Comparison of ENCODE assay signal across 9 cellular contexts in the genomic region with DNA sequence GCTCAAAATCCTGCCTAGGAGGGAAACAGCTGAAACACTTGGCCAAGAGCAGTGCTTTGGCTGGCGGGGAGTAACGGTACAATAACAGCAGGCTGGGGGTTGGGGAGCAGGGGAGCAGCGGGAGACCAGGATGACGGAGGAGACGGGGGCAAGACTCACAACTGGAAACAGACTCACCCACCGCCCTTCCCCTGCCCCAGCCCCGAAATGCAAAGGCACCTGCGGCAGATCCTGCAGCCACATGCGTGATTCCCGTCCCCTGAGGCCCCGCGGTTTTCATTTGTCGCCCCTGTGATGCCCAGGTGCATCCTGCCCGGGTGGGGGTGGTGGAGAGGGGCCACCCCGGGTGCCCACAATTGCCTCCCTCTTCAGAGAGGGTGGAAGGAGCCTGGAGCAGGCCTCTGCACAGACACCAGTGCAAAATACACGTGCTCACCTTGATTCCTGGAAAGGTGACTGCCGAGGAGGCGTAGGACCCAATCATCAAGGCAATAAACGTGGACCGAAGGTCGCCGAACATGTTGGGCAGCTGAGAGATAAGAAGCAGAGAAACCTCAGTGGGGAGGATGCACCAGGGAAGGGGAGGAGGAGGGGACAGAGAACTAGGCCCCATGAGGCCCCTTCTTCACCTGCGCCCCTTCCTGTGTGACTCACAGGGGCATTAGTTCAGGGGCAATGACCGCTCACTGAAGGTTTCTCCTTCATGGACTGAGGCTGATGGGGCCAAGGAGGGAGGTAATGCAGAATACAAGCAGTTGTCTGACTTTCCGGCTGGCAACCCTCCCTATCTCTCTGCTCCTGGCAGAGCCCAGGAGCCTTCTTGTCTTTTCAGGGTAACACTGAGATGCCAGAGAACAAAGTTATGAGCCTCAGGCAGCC. TPM values are rescaled to one million over a fixed set of nuclear protein-coding genes. Genes with fewer than 3 reads are reported as not detected.
DNase-seq lines count a peak whose midpoint lies in the region; ATAC-seq and TF ChIP-seq lines count a peak whose summit lies in the region.
"Had no signal": no experiment of that assay in that cellular context is flagged by ENCODE, and none has a peak within 500 bp of the region (broad histone marks: within the 10 kb centered on the region; RNA-seq: fewer than 3 reads in every experiment).

No MANE protein-coding gene starts in this region.

- H3K4me3 ChIP-seq in mucosa of rectum (ENCODE audit: low read length in 2 of 2) (peak overlapping the region; percentile 4 to 14), uterus (no peak overlapping the region)

- no peaks in the 10 kb centered on the region for H3K9me3 Mint-ChIP-seq in IgD-negative memory B cell

- no peak for DNase-seq in NCI-H2081 treated with DMSO at 0.1 percent for 48 hours (lab: John Stamatoyannopoulos, UW)
- no peak for DNase-seq in effector CD8-positive, alpha-beta T cell (lab: John Stamatoyannopoulos, UW)
- no peak for DNase-seq in NCI-H1417 treated with DMSO at 0.1 percent for 48 hours (lab: John Stamatoyannopoulos, UW)
- no peak for DNase-seq in uterus
- DNase-seq: SHP77 had no signal

- peaks cover 17 to 22% (median 19%) of the 10 kb centered on the region in 3 donors for H3K4me1 Mint-ChIP-seq in IgD-negative memory B cell

- peak overlapping the region; percentile 77 to 78 for H3K27ac ChIP-seq in mucosa of rectum (ENCODE audit: low read depth in 2 of 2, low read length in 2 of 2)
- no peak overlapping the region for H3K27ac ChIP-seq in uterus

- peaks cover 0 to 6% of the 10 kb centered on the region in 2 donors for H3K36me3 ChIP-seq in mucosa of rectum (ENCODE audit: control insufficient read depth in 2 of 2, insufficient read depth in 2 of 2, low read length in 2 of 2)
- no peaks in the 10 kb centered on the region for H3K36me3 ChIP-seq in uterus

- H3K4me3 Mint-ChIP-seq in IgD-negative memory B cell = peak overlapping the region; percentile 60 to 95 (median 84)

- peak; percentile 41 for ATAC-seq in GM18858 (IDR thresholded peaks at IDR 0.05; ENCODE audit: unreplicated experiment)
- peak; percentile 74 for ATAC-seq in GM21825 (IDR thresholded peaks at IDR 0.05; ENCODE audit: unreplicated experiment)

- no peak for TF ChIP-seq POLR2A in uterus (IDR thresholded peaks at IDR 0.05)

- H3K4me1 ChIP-seq in mucosa of rectum (ENCODE audit: control insufficient read depth in 2 of 2, insufficient read depth in 2 of 2, low read length in 2 of 2) = peaks cover 32 to 41% of the 10 kb centered on the region in 2 donors
- peaks cover 0 to 11% of the 10 kb centered on the region in 2 donors for H3K4me1 ChIP-seq in uterus

- intact Hi-C loops in uterus (cut with DNase I; ENCODE audit: low total_unique reads) = no loop called here

- H3K9ac ChIP-seq in mucosa of rectum (ENCODE audit: low read depth in 1 of 2, low read length in 2 of 2) = no peak overlapping the region

- H3K27me3 Mint-ChIP-seq in IgD-negative memory B cell = no peaks in the 10 kb centered on the region

- H3K36me3 Mint-ChIP-seq in IgD-negative memory B cell = peaks cover 6% of the 10 kb centered on the region

- H3K27ac Mint-ChIP-seq in IgD-negative memory B cell = peak overlapping the region; percentile 93 to 98 (median 94)

- H3K27me3 ChIP-seq in mucosa of rectum (ENCODE audit: control insufficient read depth in 2 of 2, insufficient read depth in 2 of 2, low read length in 2 of 2) (no peaks in the 10 kb centered on the region), uterus (no peaks in the 10 kb centered on the region)

- no peak for TF ChIP-seq CTCF in uterus (IDR thresholded peaks at IDR 0.05)

- H3K9me3 ChIP-seq in mucosa of rectum (ENCODE audit: control insufficient read depth in 2 of 2, low read length in 2 of 2) = no peaks in the 10 kb centered on the region
- H3K9me3 ChIP-seq in uterus = no peaks in the 10 kb centered on the region

RNA-seq across cellular contexts. Expression of gene PITPNA, which starts 30.4 kb away (rescaled TPM):
- polyA plus RNA-seq in IgD-negative memory B cell = 32.1 TPM
- total RNA-seq in uterus = 10 to 100 TPM; 18.5 to 83.6 (median 24.2) TPM

RNA-seq across cellular contexts. Expression of gene SLC43A2, which starts 35.6 kb away (rescaled TPM):
- polyA plus RNA-seq in IgD-negative memory B cell = 27.3 TPM
- total RNA-seq in uterus = 10 to 100 TPM in 1 of 4 donors, 1 to 10 TPM in 3; 3.6 to 15.6 (median 6.8) TPM

RNA-seq across cellular contexts. Expression of gene SCARF1, which starts 52.5 kb away (rescaled TPM):
- polyA plus RNA-seq in IgD-negative memory B cell = 0.19 TPM
- total RNA-seq in uterus = 10 to 100 TPM in 2 of 4 donors, 1 to 10 TPM in 2; 4.4 to 33.2 (median 14.2) TPM

RNA-seq across cellular contexts. Expression of gene RILP, which starts 56.7 kb away (rescaled TPM):
- 2.6 TPM for polyA plus RNA-seq in IgD-negative memory B cell
- 10 to 100 TPM in 2 of 4 donors, 1 to 10 TPM in 2; 1.5 to 13.3 (median 8.5) TPM for total RNA-seq in uterus

Comparison
In these comparisons a context has a peak if more than half of its experiments do, and no peak if none do; other contexts are left out.
1. H3K27ac ChIP-seq: peak in mucosa of rectum (2 of 2); none in uterus (0 of 2).
2. H3K4me3 ChIP-seq: peak in mucosa of rectum (2 of 2); none in uterus (0 of 2).